Comparison of ENCODE assay signal across 14 cellular contexts in the genomic region with DNA sequence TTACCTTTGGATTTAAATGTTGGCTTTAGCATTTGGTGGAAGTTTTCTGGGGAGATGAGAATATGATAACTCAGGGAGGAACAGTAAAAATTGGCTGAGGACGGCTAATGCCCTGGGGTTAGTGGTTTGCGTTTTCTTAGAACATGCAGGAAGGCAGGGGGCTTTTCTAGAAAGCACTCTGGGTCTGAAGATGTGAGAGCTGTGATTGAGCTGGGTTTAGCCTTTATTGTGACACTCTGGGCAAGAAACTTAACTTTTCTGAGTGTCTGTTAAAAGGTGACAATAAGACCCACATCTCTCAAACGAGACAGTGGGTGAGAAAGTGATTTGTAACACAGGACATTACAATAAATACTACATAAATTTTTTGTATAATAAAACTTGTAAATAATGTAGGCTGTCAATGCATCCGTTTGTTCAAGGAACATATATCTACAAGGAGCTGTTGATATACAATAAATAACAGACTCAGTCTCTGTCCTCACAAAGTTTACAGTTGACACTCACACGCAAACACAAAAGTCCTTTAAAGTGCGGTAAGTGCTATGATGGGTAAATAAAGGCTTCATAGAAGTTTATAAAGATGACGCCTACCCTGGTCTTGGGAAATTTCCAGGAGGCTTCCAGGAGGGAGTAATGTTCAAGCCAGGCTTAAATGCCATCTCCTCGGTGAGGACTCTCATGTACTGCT. TPM values are rescaled to one million over a fixed set of nuclear protein-coding genes. Genes with fewer than 3 reads are reported as not detected.
DNase-seq lines count a peak whose midpoint lies in the region; ATAC-seq and TF ChIP-seq lines count a peak whose summit lies in the region.
"Had no signal": no experiment of that assay in that cellular context is flagged by ENCODE, and none has a peak within 500 bp of the region (broad histone marks: within the 10 kb centered on the region; RNA-seq: fewer than 3 reads in every experiment).

No MANE protein-coding gene starts in this region.

- intact Hi-C loops in natural killer cell (cut with micrococcal nuclease), result loop anchor here (1.0 to 5.0 kb wide), 8 partner anchors 15 to 1023 kb away; a partner anchor contains a TSS

- H3K36me3 ChIP-seq in Loucy (ENCODE audit: insufficient read depth, low read length), result no peaks in the 10 kb centered on the region

- DNase-seq in DMS53 (lab: John Stamatoyannopoulos, UW), result peak; percentile 4
- no peak for DNase-seq in DMS53 treated with DMSO at 0.1 percent for 48 hours (lab: John Stamatoyannopoulos, UW; ENCODE audit: unreplicated experiment)
- no peak for DNase-seq in effector memory CD8-positive, alpha-beta T cell
- DNase-seq in natural killer cell, result peak; percentile 22
- DNase-seq in stimulated activated naive B cell treated with anti-CD40 and anti-IgM and Interleukin-4, amounts not matched to agents 10 μg/mL and 1 μg/mL and 100 μg/mL, for 72 hours, result no peak
- no peak for DNase-seq in NCI-H2227 treated with DMSO at 0.1 percent for 48 hours (lab: John Stamatoyannopoulos, UW)
- DNase-seq: DMS 273 treated with DMSO at 0.1 percent for 48 hours, H7, MV-4-11, NCI-H146, NCI-H226, SHP77 had no signal

- H3K36me3 Mint-ChIP-seq in effector memory CD8-positive, alpha-beta T cell (ENCODE audit: insufficient read depth), result no peaks in the 10 kb centered on the region
- no peaks in the 10 kb centered on the region for H3K36me3 Mint-ChIP-seq in natural killer cell
- peaks cover 0 to 3% of the 10 kb centered on the region in 2 donors for H3K36me3 Mint-ChIP-seq in stimulated activated naive B cell treated with anti-CD40 and anti-IgM and Interleukin-4, amounts not matched to agents 10 μg/mL and 1 μg/mL and 100 μg/mL, for 72 hours

- no peaks in the 10 kb centered on the region for H3K9me2 ChIP-seq in Loucy (replicated peaks; ENCODE audit: low read depth, low read length)

- peak overlapping the region; percentile 5 for H3K9ac ChIP-seq in Loucy (ENCODE audit: low read depth, low read length, poor library complexity, severe bottlenecking)

- H3K9me3 Mint-ChIP-seq in effector memory CD8-positive, alpha-beta T cell, result no peaks in the 10 kb centered on the region
- H3K9me3 Mint-ChIP-seq in natural killer cell, result no peaks in the 10 kb centered on the region
- no peaks in the 10 kb centered on the region for H3K9me3 Mint-ChIP-seq in stimulated activated naive B cell treated with anti-CD40 and anti-IgM and Interleukin-4, amounts not matched to agents 10 μg/mL and 1 μg/mL and 100 μg/mL, for 72 hours

- peak; percentile 59 for ATAC-seq in effector memory CD8-positive, alpha-beta T cell (replicated peaks)
- ATAC-seq in natural killer cell (peak; percentile 64 to 80 (median 78)), GM21529 (IDR thresholded peaks at IDR 0.05; ENCODE audit: unreplicated experiment) (no peak)
- ATAC-seq in stimulated activated naive B cell treated with anti-CD40 and anti-IgM and Interleukin-4, amounts not matched to agents 10 μg/mL and 1 μg/mL and 100 μg/mL, for 72 hours (replicated peaks), result no peak

- H3K4me1 Mint-ChIP-seq in effector memory CD8-positive, alpha-beta T cell (ENCODE audit: low read depth in 2 of 2), result peaks cover 3 to 14% of the 10 kb centered on the region in 2 donors
- H3K4me1 Mint-ChIP-seq in natural killer cell, result peaks cover 0 to 23% of the 10 kb centered on the region in 2 donors
- H3K4me1 Mint-ChIP-seq in stimulated activated naive B cell treated with anti-CD40 and anti-IgM and Interleukin-4, amounts not matched to agents 10 μg/mL and 1 μg/mL and 100 μg/mL, for 72 hours, result peaks cover 19 to 22% of the 10 kb centered on the region in 2 donors

- TF ChIP-seq CTCF in Loucy (conservative IDR thresholded peaks at IDR 0.05; ENCODE audit: low read length) (no peak), natural killer cell (IDR thresholded peaks at IDR 0.05) (no peak)

- H2AFZ ChIP-seq in Loucy (ENCODE audit: low read length), result no peak overlapping the region

- H3K4me2 ChIP-seq in Loucy (ENCODE audit: low read depth, low read length, poor library complexity, severe bottlenecking), result peak overlapping the region; percentile 56

- no peak overlapping the region for H3K4me3 Mint-ChIP-seq in effector memory CD8-positive, alpha-beta T cell
- H3K4me3 Mint-ChIP-seq in natural killer cell, result no peak overlapping the region
- no peak overlapping the region for H3K4me3 Mint-ChIP-seq in stimulated activated naive B cell treated with anti-CD40 and anti-IgM and Interleukin-4, amounts not matched to agents 10 μg/mL and 1 μg/mL and 100 μg/mL, for 72 hours

- H3K79me2 ChIP-seq in Loucy (ENCODE audit: insufficient read depth, low read length), result no peaks in the 10 kb centered on the region

- H3K4me1 ChIP-seq in Loucy (ENCODE audit: insufficient read depth, low read length, poor library complexity, severe bottlenecking), result peaks cover 31% of the 10 kb centered on the region

- no peak overlapping the region for H3K4me3 ChIP-seq in Loucy (ENCODE audit: low read length, poor library complexity, severe bottlenecking)

- H3F3A ChIP-seq in Loucy (ENCODE audit: low read depth), result no peaks in the 10 kb centered on the region

- H3K27ac Mint-ChIP-seq in effector memory CD8-positive, alpha-beta T cell, result no peak overlapping the region
- no peak overlapping the region for H3K27ac Mint-ChIP-seq in natural killer cell
- H3K27ac Mint-ChIP-seq in stimulated activated naive B cell treated with anti-CD40 and anti-IgM and Interleukin-4, amounts not matched to agents 10 μg/mL and 1 μg/mL and 100 μg/mL, for 72 hours, result no peak overlapping the region

- no peaks in the 10 kb centered on the region for H3K27me3 ChIP-seq in Loucy (ENCODE audit: insufficient read depth, low read length, poor library complexity, severe bottlenecking)

- H4K20me1 ChIP-seq in Loucy (ENCODE audit: insufficient read depth, low read length, poor library complexity, severe bottlenecking), result no peaks in the 10 kb centered on the region

- no peaks in the 10 kb centered on the region for H3K27me3 Mint-ChIP-seq in effector memory CD8-positive, alpha-beta T cell
- no peaks in the 10 kb centered on the region for H3K27me3 Mint-ChIP-seq in natural killer cell (ENCODE audit: low read depth in 2 of 2)
- H3K27me3 Mint-ChIP-seq in stimulated activated naive B cell treated with anti-CD40 and anti-IgM and Interleukin-4, amounts not matched to agents 10 μg/mL and 1 μg/mL and 100 μg/mL, for 72 hours, result no peaks in the 10 kb centered on the region

- H3K9me3 ChIP-seq in Loucy (ENCODE audit: insufficient read depth, low read depth, low read length), result no peaks in the 10 kb centered on the region

RNA-seq across cellular contexts. Expression of a gene that starts 49.5 kb away (rescaled TPM):
- total RNA-seq in natural killer cell, result 10 to 100 TPM; 42.7 to 54.5 (median 44.3) TPM

RNA-seq across cellular contexts. Expression of a gene that starts 49.5 kb away (rescaled TPM):
- 10 to 100 TPM; 14.5 to 25.1 (median 17.9) TPM for total RNA-seq in natural killer cell

Comparison
In these comparisons a context has a peak if more than half of its experiments do, and no peak if none do; other contexts are left out.
1. DNase-seq: peak in DMS53 (single experiment) and natural killer cell (single experiment); none in DMS53 treated with DMSO at 0.1 percent for 48 hours (single experiment), effector memory CD8-positive, alpha-beta T cell (0 of 3), stimulated activated naive B cell treated with anti-CD40 and anti-IgM and Interleukin-4, amounts not matched to agents 10 μg/mL and 1 μg/mL and 100 μg/mL, for 72 hours (single experiment) and NCI-H2227 treated with DMSO at 0.1 percent for 48 hours (single experiment).
2. ATAC-seq: peak in effector memory CD8-positive, alpha-beta T cell (single experiment) and natural killer cell (3 of 3); none in GM21529 (single experiment) and stimulated activated naive B cell treated with anti-CD40 and anti-IgM and Interleukin-4, amounts not matched to agents 10 μg/mL and 1 μg/mL and 100 μg/mL, for 72 hours (0 of 2).